8 cellular contexts compared by ENCODE assay signal in genomic region chr7:157568785-157569584, GRCh38.
DNase-seq lines count a peak whose midpoint lies in the region; ATAC-seq and TF ChIP-seq lines count a peak whose summit lies in the region.

No MANE protein-coding gene starts in this region.

- TF ChIP-seq CTCF in AG10803 (conservative IDR thresholded peaks at IDR 0.05; ENCODE audit: low read length) = no peak

- H3K27me3 Mint-ChIP-seq in naive B cell = peaks cover 0 to 20% (median 14%) of the 10 kb centered on the region in 3 donors

- peak; percentile 72 for ATAC-seq in GM21576 (IDR thresholded peaks at IDR 0.05; ENCODE audit: unreplicated experiment)
- ATAC-seq in esophagus mucosa = peak; percentile 46
- ATAC-seq in naive B cell (ENCODE audit: low read depth in 2 of 2) = peak; percentile 75 to 79
- peak; percentile 58 for ATAC-seq in stimulated activated effector memory CD8-positive, alpha-beta T cell treated with anti-CD3 and anti-CD28 coated beads, Interleukin-12 subunit alpha, Interleukin-12 subunit beta, amount 100 ng/mL, for 72 hours

- peak overlapping the region; percentile 52 for H3K4me3 ChIP-seq in AG10803 (ENCODE audit: low read length)

- no peaks in the 10 kb centered on the region for H3K9me3 Mint-ChIP-seq in naive B cell
- H3K9me3 Mint-ChIP-seq in stimulated activated effector memory CD8-positive, alpha-beta T cell treated with anti-CD3 and anti-CD28 coated beads, Interleukin-12 subunit alpha, Interleukin-12 subunit beta, amount 100 ng/mL, for 72 hours = no peaks in the 10 kb centered on the region

- H3K4me3 Mint-ChIP-seq in naive B cell = peak overlapping the region; percentile 92 to 99 (median 95)
- H3K4me3 Mint-ChIP-seq in stimulated activated effector memory CD8-positive, alpha-beta T cell treated with anti-CD3 and anti-CD28 coated beads, Interleukin-12 subunit alpha, Interleukin-12 subunit beta, amount 100 ng/mL, for 72 hours = peak overlapping the region; percentile 89

- DNase-seq in AG10803 (ENCODE audit: low read depth) = no peak
- peak; percentile 85 for DNase-seq in NCI-H1092 (lab: John Stamatoyannopoulos, UW)
- peak; percentile 43 for DNase-seq in activated CD8-positive, alpha-beta memory T cell treated with anti-CD3 and anti-CD28 coated beads, Interleukin-2, amount 50 U/mL, for 4 hours
- DNase-seq in naive B cell = peak; percentile 32
- DNase-seq in stimulated activated effector memory CD8-positive, alpha-beta T cell treated with anti-CD3 and anti-CD28 coated beads, Interleukin-12 subunit alpha, Interleukin-12 subunit beta, amount 100 ng/mL, for 72 hours (ENCODE audit: low spot score in 2 of 2) = peak; percentile 27 to 77
- no peak for DNase-seq in NCI-H82 (lab: John Stamatoyannopoulos, UW)

- peaks cover 14 to 43% (median 17%) of the 10 kb centered on the region in 3 donors for H3K4me1 Mint-ChIP-seq in naive B cell
- peaks cover 39% of the 10 kb centered on the region for H3K4me1 Mint-ChIP-seq in stimulated activated effector memory CD8-positive, alpha-beta T cell treated with anti-CD3 and anti-CD28 coated beads, Interleukin-12 subunit alpha, Interleukin-12 subunit beta, amount 100 ng/mL, for 72 hours

- peak overlapping the region; percentile 90 to 98 (median 96) for H3K27ac Mint-ChIP-seq in naive B cell
- peak overlapping the region; percentile 90 for H3K27ac Mint-ChIP-seq in stimulated activated effector memory CD8-positive, alpha-beta T cell treated with anti-CD3 and anti-CD28 coated beads, Interleukin-12 subunit alpha, Interleukin-12 subunit beta, amount 100 ng/mL, for 72 hours

- H3K36me3 Mint-ChIP-seq in naive B cell = no peaks in the 10 kb centered on the region
- H3K36me3 Mint-ChIP-seq in stimulated activated effector memory CD8-positive, alpha-beta T cell treated with anti-CD3 and anti-CD28 coated beads, Interleukin-12 subunit alpha, Interleukin-12 subunit beta, amount 100 ng/mL, for 72 hours = peaks cover 13% of the 10 kb centered on the region

Comparison
In these comparisons a context has a peak if more than half of its experiments do, and no peak if none do; other contexts are left out.
1. DNase-seq: peak in NCI-H1092 (single experiment), activated CD8-positive, alpha-beta memory T cell treated with anti-CD3 and anti-CD28 coated beads, Interleukin-2, amount 50 U/mL, for 4 hours (single experiment), naive B cell (single experiment) and stimulated activated effector memory CD8-positive, alpha-beta T cell treated with anti-CD3 and anti-CD28 coated beads, Interleukin-12 subunit alpha, Interleukin-12 subunit beta, amount 100 ng/mL, for 72 hours (2 of 2); none in AG10803 (single experiment) and NCI-H82 (single experiment).
2. Peak in every context shown above with its lines, with median percentiles within 50 percentile points of each other: ATAC-seq.